In genomic region chr22:46731246-46732040, GRCh38 we compare ENCODE assay signal across 2 cellular contexts.
TF ChIP-seq lines count a peak whose summit lies in the region.

No MANE protein-coding gene starts in this region.

TF ChIP-seq in SK-N-SH, 30 proteins besides CTCF, POLR2A, EP300 and RAD21 (continued from another document):
- no peak for TF ChIP-seq RFX5 (IDR thresholded peaks at IDR 0.05; ENCODE audit: low read length)
- TF ChIP-seq REST (IDR thresholded peaks at IDR 0.05; ENCODE audit: low read depth, low read length), result no peak
- TF ChIP-seq FOXM1 (IDR thresholded peaks at IDR 0.05; ENCODE audit: low read depth), result no peak

TF ChIP-seq in SK-N-SH treated with all-trans-retinoic acid at 6 μM for 48 hours, 23 proteins besides CTCF, POLR2A, EP300 and RAD21 (continued from another document):
- no peak for TF ChIP-seq TSHZ2 (CRISPR knock-in tag; IDR thresholded peaks at IDR 0.05)
- TF ChIP-seq PPARA (CRISPR knock-in tag; IDR thresholded peaks at IDR 0.05; ENCODE audit: borderline replicate concordance), result no peak
- no peak for TF ChIP-seq RARB (CRISPR knock-in tag; IDR thresholded peaks at IDR 0.05)
- no peak for TF ChIP-seq ZNF8 (CRISPR knock-in tag; IDR thresholded peaks at IDR 0.05)
- TF ChIP-seq ISL1 (CRISPR knock-in tag; IDR thresholded peaks at IDR 0.05), result no peak
- TF ChIP-seq SNAI2 (CRISPR knock-in tag; IDR thresholded peaks at IDR 0.05), result no peak
- no peak for TF ChIP-seq GLIS3 (CRISPR knock-in tag; IDR thresholded peaks at IDR 0.05)
- TF ChIP-seq ZFP30 (CRISPR knock-in tag; IDR thresholded peaks at IDR 0.05), result no peak
- TF ChIP-seq TOX (CRISPR knock-in tag; IDR thresholded peaks at IDR 0.05; ENCODE audit: borderline replicate concordance), result no peak
- TF ChIP-seq CREB5 (CRISPR knock-in tag; IDR thresholded peaks at IDR 0.05; ENCODE audit: low read depth), result no peak
- no peak for TF ChIP-seq TCF4 (CRISPR knock-in tag; IDR thresholded peaks at IDR 0.05; ENCODE audit: borderline replicate concordance)
- TF ChIP-seq PATZ1 (CRISPR knock-in tag; IDR thresholded peaks at IDR 0.05; ENCODE audit: borderline replicate concordance), result no peak
